19 cellular contexts compared by ENCODE assay signal in the genomic region with DNA sequence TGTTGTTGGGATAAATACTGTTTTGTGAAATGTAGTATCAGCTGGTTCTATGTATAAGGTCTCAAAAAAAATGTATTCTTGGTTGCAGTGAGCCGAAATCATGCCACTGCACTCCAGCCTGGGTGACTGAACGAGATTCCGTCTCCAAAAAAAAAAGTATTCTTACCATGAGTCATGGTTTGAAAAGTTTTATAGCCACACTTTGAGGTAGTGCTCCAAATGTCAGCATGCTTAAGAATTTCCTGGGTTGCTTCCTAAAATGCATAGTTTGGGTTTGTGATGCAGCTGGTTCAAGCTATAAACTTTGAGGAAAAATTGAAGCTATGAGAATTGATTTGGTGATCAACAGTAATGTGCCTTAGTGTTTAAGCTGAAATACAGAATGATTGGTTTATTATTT. TPM values are rescaled to one million over a fixed set of nuclear protein-coding genes. Genes with fewer than 3 reads are reported as not detected.
DNase-seq lines count a peak whose midpoint lies in the region; ATAC-seq and TF ChIP-seq lines count a peak whose summit lies in the region.
"Had no signal": no experiment of that assay in that cellular context is flagged by ENCODE, and none has a peak within 500 bp of the region (broad histone marks: within the 10 kb centered on the region; RNA-seq: fewer than 3 reads in every experiment).

No MANE protein-coding gene starts in this region.

- H3K27ac Mint-ChIP-seq in osteocyte (ENCODE audit: unreplicated experiment), result peak overlapping the region; percentile 2
- H3K27ac Mint-ChIP-seq in activated T-helper 1 cell treated with anti-CD3 and anti-CD28 coated beads, Interleukin-12 subunit alpha, Interleukin-12 subunit beta, Interleukin-2, Interleukin-4 antibody, amounts not matched to agents 30 ng/mL and 10 ng/mL and 1 ng/mL, durations not matched to agents 14 hours and 24 hours and 36 hours, result no peak overlapping the region
- H3K27ac Mint-ChIP-seq: T-cell, WTC11 had no signal

- DNase-seq in COLO829 (ENCODE audit: low spot score) (peak; percentile 10), M059J (ENCODE audit: low read depth) (peak; percentile 71), dedifferentiated amniotic fluid mesenchymal stem cell (ENCODE audit: extremely low spot score) (peak; percentile 71), osteocyte (ENCODE audit: extremely low spot score, unreplicated experiment) (no peak), RKO (ENCODE audit: low spot score) (no peak)
- no peak for DNase-seq in activated T-helper 1 cell treated with anti-CD3 and anti-CD28 coated beads, Interleukin-12 subunit alpha, Interleukin-12 subunit beta, Interleukin-2, Interleukin-4 antibody, amounts not matched to agents 30 ng/mL and 10 ng/mL and 1 ng/mL, durations not matched to agents 14 hours and 24 hours and 36 hours (ENCODE audit: low spot score)
- DNase-seq: activated CD8-positive, alpha-beta memory T cell treated with anti-CD3 and anti-CD28 coated beads for 24 hours; activated effector memory CD4-positive, alpha-beta T cell treated with Interleukin-2 at 50 U/mL for 16 hours; CD4-positive, CD25-positive, alpha-beta regulatory T cell; foreskin melanocyte; KBM-7; NCI-H1417; NCI-H82; T-cell had no signal

- intact Hi-C loops in activated T-helper 1 cell treated with anti-CD3 and anti-CD28 coated beads, Interleukin-12 subunit alpha, Interleukin-12 subunit beta, Interleukin-2, Interleukin-4 antibody, amounts not matched to agents 30 ng/mL and 10 ng/mL and 1 ng/mL, durations not matched to agents 14 hours and 24 hours and 36 hours (cut with micrococcal nuclease), result no loop called here

- H3K4me3 Mint-ChIP-seq in osteocyte (ENCODE audit: unreplicated experiment), result no peak overlapping the region
- H3K4me3 Mint-ChIP-seq in activated T-helper 1 cell treated with anti-CD3 and anti-CD28 coated beads, Interleukin-12 subunit alpha, Interleukin-12 subunit beta, Interleukin-2, Interleukin-4 antibody, amounts not matched to agents 30 ng/mL and 10 ng/mL and 1 ng/mL, durations not matched to agents 14 hours and 24 hours and 36 hours, result no peak overlapping the region
- H3K4me3 Mint-ChIP-seq: CD4-positive, CD25-positive, alpha-beta regulatory T cell; neural crest cell; T-cell; WTC11 had no signal

- peaks cover 16% of the 10 kb centered on the region for H3K4me1 Mint-ChIP-seq in osteocyte (ENCODE audit: unreplicated experiment)
- H3K4me1 Mint-ChIP-seq in activated T-helper 1 cell treated with anti-CD3 and anti-CD28 coated beads, Interleukin-12 subunit alpha, Interleukin-12 subunit beta, Interleukin-2, Interleukin-4 antibody, amounts not matched to agents 30 ng/mL and 10 ng/mL and 1 ng/mL, durations not matched to agents 14 hours and 24 hours and 36 hours (ENCODE audit: low read depth), result peaks cover under 1% of the 10 kb centered on the region
- H3K4me1 Mint-ChIP-seq: neural crest cell, WTC11 had no signal

- no peaks in the 10 kb centered on the region for H3K27me3 Mint-ChIP-seq in osteocyte (ENCODE audit: unreplicated experiment)
- H3K27me3 Mint-ChIP-seq in activated T-helper 1 cell treated with anti-CD3 and anti-CD28 coated beads, Interleukin-12 subunit alpha, Interleukin-12 subunit beta, Interleukin-2, Interleukin-4 antibody, amounts not matched to agents 30 ng/mL and 10 ng/mL and 1 ng/mL, durations not matched to agents 14 hours and 24 hours and 36 hours (ENCODE audit: insufficient read depth), result no peaks in the 10 kb centered on the region
- H3K27me3 Mint-ChIP-seq: CD4-positive, CD25-positive, alpha-beta regulatory T cell; T-cell had no signal

- ATAC-seq in HG03521 (IDR thresholded peaks at IDR 0.05; ENCODE audit: unreplicated experiment), result no peak
- no peak for ATAC-seq in HG02885 (IDR thresholded peaks at IDR 0.05; ENCODE audit: poor library complexity, unreplicated experiment)
- ATAC-seq: HCT116, T-cell, WTC11 had no signal

- peaks cover 45% of the 10 kb centered on the region for H3K36me3 Mint-ChIP-seq in osteocyte (ENCODE audit: unreplicated experiment)
- H3K36me3 Mint-ChIP-seq in activated T-helper 1 cell treated with anti-CD3 and anti-CD28 coated beads, Interleukin-12 subunit alpha, Interleukin-12 subunit beta, Interleukin-2, Interleukin-4 antibody, amounts not matched to agents 30 ng/mL and 10 ng/mL and 1 ng/mL, durations not matched to agents 14 hours and 24 hours and 36 hours (ENCODE audit: low read depth), result peaks cover 43% of the 10 kb centered on the region

- TF ChIP-seq CTCF in osteocyte (IDR thresholded peaks at IDR 0.05), result no peak

- H3K9me3 Mint-ChIP-seq in osteocyte (ENCODE audit: unreplicated experiment), result peaks cover 3% of the 10 kb centered on the region
- peaks cover 5% of the 10 kb centered on the region for H3K9me3 Mint-ChIP-seq in activated T-helper 1 cell treated with anti-CD3 and anti-CD28 coated beads, Interleukin-12 subunit alpha, Interleukin-12 subunit beta, Interleukin-2, Interleukin-4 antibody, amounts not matched to agents 30 ng/mL and 10 ng/mL and 1 ng/mL, durations not matched to agents 14 hours and 24 hours and 36 hours
- H3K9me3 Mint-ChIP-seq: CD4-positive, CD25-positive, alpha-beta regulatory T cell; T-cell; WTC11 had no signal

RNA-seq across cellular contexts. Expression of a gene that starts 48.0 kb away (rescaled TPM):
- total RNA-seq in M059J (2014; rRNA removed; shearing (Covaris generic)), result 12.1 and 21.9 TPM in 2 replicates
- total RNA-seq in osteocyte, result 52.2 and 63.0 TPM in 2 replicates
- total RNA-seq in activated T-helper 1 cell treated with anti-CD3 and anti-CD28 coated beads, Interleukin-12 subunit alpha, Interleukin-12 subunit beta, Interleukin-2, Interleukin-4 antibody, amounts not matched to agents 30 ng/mL and 10 ng/mL and 1 ng/mL, durations not matched to agents 14 hours and 24 hours and 36 hours, result 106 and 111 TPM in 2 replicates

Comparison
In these comparisons a context has a peak if more than half of its experiments do, and no peak if none do; other contexts are left out.
1. DNase-seq: peak in COLO829 (single experiment), M059J (single experiment) and dedifferentiated amniotic fluid mesenchymal stem cell (single experiment); none in osteocyte (single experiment), RKO (single experiment) and activated T-helper 1 cell treated with anti-CD3 and anti-CD28 coated beads, Interleukin-12 subunit alpha, Interleukin-12 subunit beta, Interleukin-2, Interleukin-4 antibody, amounts not matched to agents 30 ng/mL and 10 ng/mL and 1 ng/mL, durations not matched to agents 14 hours and 24 hours and 36 hours (single experiment).